1 cellular context compared by ENCODE assay signal in genomic region chr6:63565058-63565726, GRCh38.
TF ChIP-seq lines count a peak whose summit lies in the region.

No MANE protein-coding gene starts in this region.

TF ChIP-seq in HepG2, 621 proteins besides CTCF, POLR2A, EP300 and RAD21 (continued from another document and continues in another):
- 0 out of 2 replicates have a peak, but pooled peaks have one; percentile 22 for TF ChIP-seq PATZ1 (CRISPR knock-in tag; IDR thresholded peaks at IDR 0.05)
- TF ChIP-seq ESRRA (CRISPR knock-in tag; IDR thresholded peaks at IDR 0.05; ENCODE audit: low read depth), result no peak
- TF ChIP-seq SOX5 (CRISPR knock-in tag; IDR thresholded peaks at IDR 0.05; ENCODE audit: borderline replicate concordance), result peak; percentile 73
- no peak for TF ChIP-seq ERF (CRISPR knock-in tag; IDR thresholded peaks at IDR 0.05)
- no peak for TF ChIP-seq CEBPZ (IDR thresholded peaks at IDR 0.05; ENCODE audit: low read length)
- no peak for TF ChIP-seq ZNF383 (CRISPR knock-in tag; IDR thresholded peaks at IDR 0.05; ENCODE audit: borderline replicate concordance)
- TF ChIP-seq BATF2 (CRISPR knock-in tag; IDR thresholded peaks at IDR 0.05), result no peak
- no peak for TF ChIP-seq TRIM22 (IDR thresholded peaks at IDR 0.05)
- peak; percentile 99 for TF ChIP-seq SRF (IDR thresholded peaks at IDR 0.05; ENCODE audit: low read depth, low read length)
- TF ChIP-seq SMAD3 (CRISPR knock-in tag; IDR thresholded peaks at IDR 0.05), result peak; percentile 51; the same call in 1 of the 2 replicates
- TF ChIP-seq POGZ (CRISPR knock-in tag; IDR thresholded peaks at IDR 0.05), result peak; percentile 79
- TF ChIP-seq SIN3A (IDR thresholded peaks at IDR 0.05; ENCODE audit: borderline replicate concordance, low read depth, low read length), result no peak
- no peak for TF ChIP-seq SAFB2 (CRISPR knock-in tag; IDR thresholded peaks at IDR 0.05; ENCODE audit: borderline replicate concordance, low read depth)
- TF ChIP-seq E2F2 (CRISPR knock-in tag; IDR thresholded peaks at IDR 0.05; ENCODE audit: borderline replicate concordance), result no peak
- no peak for TF ChIP-seq PCBP2 (optimal IDR thresholded peaks at IDR 0.05; ENCODE audit: low read depth, low read length, poor library complexity, severe bottlenecking)
- no peak for TF ChIP-seq MYC (CRISPR knock-in tag; IDR thresholded peaks at IDR 0.05; ENCODE audit: borderline replicate concordance)
- TF ChIP-seq NCOA1 (CRISPR knock-in tag; IDR thresholded peaks at IDR 0.05), result no peak
- TF ChIP-seq NCOR1 (IDR thresholded peaks at IDR 0.05; ENCODE audit: borderline replicate concordance, low read length), result peak; percentile 99
- peak; percentile 36; the same call in 1 of the 2 replicates for TF ChIP-seq RERE (CRISPR knock-in tag; IDR thresholded peaks at IDR 0.05; ENCODE audit: low read depth)
- no peak for TF ChIP-seq NFATC3 (CRISPR knock-in tag; IDR thresholded peaks at IDR 0.05)
- peak; percentile 77; the same call in 1 of the 2 replicates for TF ChIP-seq MLX (CRISPR knock-in tag; IDR thresholded peaks at IDR 0.05)
- TF ChIP-seq ZNF740 (CRISPR knock-in tag; IDR thresholded peaks at IDR 0.05), result no peak
- no peak for TF ChIP-seq ZSCAN9 (CRISPR knock-in tag; IDR thresholded peaks at IDR 0.05; ENCODE audit: borderline replicate concordance)
- no peak for TF ChIP-seq ZBTB4 (CRISPR knock-in tag; IDR thresholded peaks at IDR 0.05; ENCODE audit: borderline replicate concordance)
- TF ChIP-seq NPAS2 (CRISPR knock-in tag; IDR thresholded peaks at IDR 0.05; ENCODE audit: borderline replicate concordance), result no peak
- no peak for TF ChIP-seq TIGD3 (CRISPR knock-in tag; IDR thresholded peaks at IDR 0.05; ENCODE audit: borderline replicate concordance)
- no peak for TF ChIP-seq MEIS2 (CRISPR knock-in tag; IDR thresholded peaks at IDR 0.05)
- TF ChIP-seq ZSCAN22 (CRISPR knock-in tag; IDR thresholded peaks at IDR 0.05), result no peak
- no peak for TF ChIP-seq ZNF335 (CRISPR knock-in tag; IDR thresholded peaks at IDR 0.05)
- TF ChIP-seq LCORL (IDR thresholded peaks at IDR 0.05), result peak; percentile 88; the same call in 1 of the 2 replicates
- TF ChIP-seq LCORL (CRISPR knock-in tag; IDR thresholded peaks at IDR 0.05), result no peak; the same call in 1 of the 2 replicates
